ENCODE assay signal across 8 cellular contexts in the genomic region with DNA sequence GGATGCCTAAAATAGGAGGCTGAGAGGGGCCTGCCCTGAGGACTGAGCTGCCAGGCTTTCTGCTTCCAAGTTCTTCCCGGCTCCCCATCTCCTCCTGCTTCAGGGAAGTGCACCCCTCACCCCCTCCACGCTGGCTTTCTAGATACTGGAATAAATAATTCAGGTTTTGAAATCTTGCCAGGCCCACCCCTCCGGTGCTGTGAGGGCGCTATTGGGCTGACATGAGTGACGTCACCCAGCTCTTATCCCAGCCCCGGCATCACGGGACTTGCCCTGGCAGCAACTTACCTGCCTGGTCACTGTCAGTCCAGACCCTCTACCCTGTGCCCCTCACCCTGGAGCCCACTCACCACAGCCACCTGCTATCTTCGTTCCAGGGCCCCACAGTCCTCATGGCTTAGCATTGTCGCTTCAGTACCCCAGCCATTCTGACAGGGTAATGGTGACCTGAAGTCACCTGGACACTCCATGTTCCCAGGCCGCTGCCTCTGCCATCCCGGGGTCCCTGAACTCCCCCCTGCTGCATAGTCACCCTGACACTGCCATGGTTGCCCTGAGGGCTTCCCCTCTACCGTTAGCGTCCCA. TPM values are rescaled to one million over a fixed set of nuclear protein-coding genes. Genes with fewer than 3 reads are reported as not detected.
DNase-seq lines count a peak whose midpoint lies in the region; ATAC-seq and TF ChIP-seq lines count a peak whose summit lies in the region.

No MANE protein-coding gene starts in this region.

- WGBS in testis, 2 donors: 11 to 14% methylated on average over 13 of the region's 13 CpGs

- H3K9me3 ChIP-seq in testis: no peaks in the 10 kb centered on the region

- intact Hi-C loops in testis (cut with DNase I; ENCODE audit: low total_unique reads): loop anchor here (5.0 to 10.0 kb wide), 2 partner anchors 89 to 213 kb away; partner anchors contain the start of gene AHDC1

- peaks cover 21% of the 10 kb centered on the region for H3K36me3 Mint-ChIP-seq in effector memory CD8-positive, alpha-beta T cell (ENCODE audit: insufficient read depth)
- no peaks in the 10 kb centered on the region for H3K36me3 Mint-ChIP-seq in memory B cell

- TF ChIP-seq POLR2A in testis (IDR thresholded peaks at IDR 0.05) (no peak), GM18505 (IDR thresholded peaks at IDR 0.05; ENCODE audit: borderline replicate concordance, extremely low read depth, insufficient read depth, insufficient read length) (no peak)

- no peak for ATAC-seq in effector memory CD8-positive, alpha-beta T cell (replicated peaks)
- ATAC-seq in memory B cell (ENCODE audit: low read depth) (no peak), GM18505 (IDR thresholded peaks at IDR 0.05; ENCODE audit: unreplicated experiment) (no peak), GM21737 (IDR thresholded peaks at IDR 0.05; ENCODE audit: unreplicated experiment) (no peak)

- DNase-seq in ACHN (peak; percentile 27), HFF-Myc (ENCODE audit: extremely low read depth, low read depth) (no peak), memory B cell (ENCODE audit: low spot score in 2 of 2) (peak in 1 of 2 donors; percentile 33), testis (peak; percentile 52)
- DNase-seq in effector memory CD8-positive, alpha-beta T cell: no peak

- in situ Hi-C loops in ACHN (cut with HindIII; ENCODE audit: low pct_ligation_motif_present, low pct_unique_long_range_greater_than_20kb, low sequenced_read_pairs): no loop called here

- peaks cover 4 to 17% of the 10 kb centered on the region in 2 donors for H3K27me3 Mint-ChIP-seq in effector memory CD8-positive, alpha-beta T cell
- H3K27me3 Mint-ChIP-seq in memory B cell: peaks cover 2% of the 10 kb centered on the region

- H3K27ac ChIP-seq in testis: no peak overlapping the region

- peak overlapping the region; percentile 69 to 96 for H3K27ac Mint-ChIP-seq in effector memory CD8-positive, alpha-beta T cell
- peak overlapping the region; percentile 92 for H3K27ac Mint-ChIP-seq in memory B cell

- H3K4me1 ChIP-seq in testis: peaks cover 17% of the 10 kb centered on the region

- H3K27me3 ChIP-seq in testis: no peaks in the 10 kb centered on the region

- no peak for TF ChIP-seq CTCF in HFF-Myc (IDR thresholded peaks at IDR 0.05; ENCODE audit: low read depth, low read length, missing control alignments)
- no peak for TF ChIP-seq CTCF in WI38 (IDR thresholded peaks at IDR 0.05; ENCODE audit: low read depth, low read length)
- no peak for TF ChIP-seq CTCF in testis (IDR thresholded peaks at IDR 0.05)

- H3K9me3 Mint-ChIP-seq in effector memory CD8-positive, alpha-beta T cell: no peaks in the 10 kb centered on the region
- no peaks in the 10 kb centered on the region for H3K9me3 Mint-ChIP-seq in memory B cell

- H3K36me3 ChIP-seq in testis (ENCODE audit: low read depth, missing control alignments): no peaks in the 10 kb centered on the region

- peak overlapping the region; percentile 84 to 93 for H3K4me3 Mint-ChIP-seq in effector memory CD8-positive, alpha-beta T cell
- H3K4me3 Mint-ChIP-seq in memory B cell: peak overlapping the region; percentile 88

- peaks cover 14 to 19% of the 10 kb centered on the region in 2 donors for H3K4me1 Mint-ChIP-seq in effector memory CD8-positive, alpha-beta T cell (ENCODE audit: low read depth in 2 of 2)
- peaks cover 13% of the 10 kb centered on the region for H3K4me1 Mint-ChIP-seq in memory B cell

- H3K4me3 ChIP-seq in HFF-Myc (replicated peaks; ENCODE audit: low read depth, low read length): peak overlapping the region; percentile 84
- H3K4me3 ChIP-seq in WI38 (ENCODE audit: low read depth, low read length): peak overlapping the region; percentile 48
- peak overlapping the region; percentile 48 to 54 for H3K4me3 ChIP-seq in testis

RNA-seq across cellular contexts. Expression of gene GPR3, which starts 0.8 kb away (rescaled TPM):
- under 1 TPM; 0.12 to 0.47 TPM for total RNA-seq in testis
- 0.20 TPM for polyA plus RNA-seq in testis (ENCODE audit: insufficient read depth, low read depth, low replicate concordance)

RNA-seq across cellular contexts. Expression of gene CD164L2, which starts 8.5 kb away (rescaled TPM):
- total RNA-seq in testis: 1 to 10 TPM in 1 of 2 donors, under 1 TPM in 1; 0.24 to 1.5 TPM
- 0.76 TPM for polyA plus RNA-seq in testis (ENCODE audit: insufficient read depth, low read depth, low replicate concordance)

RNA-seq across cellular contexts. Expression of gene FCN3, which starts 17.0 kb away (rescaled TPM):
- 1 to 10 TPM; 3.6 to 6.9 TPM for total RNA-seq in testis
- 0.54 TPM for polyA plus RNA-seq in testis (ENCODE audit: insufficient read depth, low read depth, low replicate concordance)

RNA-seq across cellular contexts. Expression of gene MAP3K6, which starts 24.8 kb away (rescaled TPM):
- 10 to 100 TPM; 18.8 to 31.7 TPM for total RNA-seq in testis
- 18.4 TPM for polyA plus RNA-seq in testis (ENCODE audit: insufficient read depth, low read depth, low replicate concordance)

RNA-seq across cellular contexts. Expression of gene SYTL1, which starts 49.8 kb away (rescaled TPM):
- 1 to 10 TPM; 2.3 to 5.4 TPM for total RNA-seq in testis
- 6.0 TPM for polyA plus RNA-seq in testis (ENCODE audit: insufficient read depth, low read depth, low replicate concordance)

Comparison
In these comparisons a context has a peak if more than half of its experiments do, and no peak if none do; other contexts are left out.
1. DNase-seq: peak in ACHN (single experiment) and testis (single experiment); none in HFF-Myc (single experiment) and effector memory CD8-positive, alpha-beta T cell (0 of 3).
2. Peak in every context shown above with its lines, with median percentiles within 50 percentile points of each other: H3K4me3 ChIP-seq.